8 cellular contexts compared by ENCODE assay signal in genomic region chr7:41943098-41943577, GRCh38.
DNase-seq lines count a peak whose midpoint lies in the region; ATAC-seq and TF ChIP-seq lines count a peak whose summit lies in the region.

No MANE protein-coding gene starts in this region.

- peak overlapping the region; percentile 36 for H3K4me3 ChIP-seq in lower lobe of right lung

- H3K36me3 ChIP-seq in lower lobe of right lung, result no peaks in the 10 kb centered on the region

- H3K9me3 ChIP-seq in lower lobe of right lung, result no peaks in the 10 kb centered on the region

- ATAC-seq in GM18909 (IDR thresholded peaks at IDR 0.05; ENCODE audit: poor library complexity, unreplicated experiment), result peak; percentile 93
- peak; percentile 82 for ATAC-seq in HG03108 (IDR thresholded peaks at IDR 0.05; ENCODE audit: unreplicated experiment)
- peak; percentile 92 to 93 for ATAC-seq in lower lobe of right lung

- TF ChIP-seq CTCF in lower lobe of right lung (IDR thresholded peaks at IDR 0.05), result peak; percentile 97

- intact Hi-C loops in lower lobe of right lung (cut with DNase I), result loop anchor here (10.0 kb wide), 2 partner anchors 752 to 892 kb away; no protein-coding TSS in a partner anchor

- DNase-seq in AG20443 (ENCODE audit: low spot score) (peak; percentile 89), NCI-H345 treated with DMSO at 0.1 percent for 48 hours (lab: John Stamatoyannopoulos, UW; ENCODE audit: unreplicated experiment) (peak; percentile 24), dermis microvascular lymphatic vessel endothelial cell (ENCODE audit: low read depth in 2 of 2) (peak; percentile 35 to 67), lower lobe of right lung (peak; percentile 84)
- DNase-seq in activated CD4-positive, alpha-beta T cell treated with anti-CD3 and anti-CD28 coated beads, Interleukin-2, amount 50 U/mL, for 1 hour, result peak; percentile 57
- DNase-seq in stimulated activated CD4-positive, alpha-beta T cell treated with anti-CD3 and anti-CD28 coated beads, TNF-alpha, amount 100 ng/mL, for 24 hours (ENCODE audit: low read depth in 3 of 3), result peak; percentile 56 to 74 (median 60)

- peaks cover 17% of the 10 kb centered on the region for H3K4me1 ChIP-seq in lower lobe of right lung

- H3K27me3 ChIP-seq in lower lobe of right lung (ENCODE audit: low read depth), result no peaks in the 10 kb centered on the region

- H3K27ac ChIP-seq in lower lobe of right lung, result no peak overlapping the region

Comparison
In these comparisons a context has a peak if more than half of its experiments do, and no peak if none do; other contexts are left out.
1. DNase-seq: peak in every context shown above with its lines; median percentile 89 in AG20443; 84 in lower lobe of right lung; 60 in stimulated activated CD4-positive, alpha-beta T cell treated with anti-CD3 and anti-CD28 coated beads, TNF-alpha, amount 100 ng/mL, for 24 hours; 57 in activated CD4-positive, alpha-beta T cell treated with anti-CD3 and anti-CD28 coated beads, Interleukin-2, amount 50 U/mL, for 1 hour; 51 in dermis microvascular lymphatic vessel endothelial cell; 24 in NCI-H345 treated with DMSO at 0.1 percent for 48 hours.